ENCODE assay signal across 8 cellular contexts in the genomic region with DNA sequence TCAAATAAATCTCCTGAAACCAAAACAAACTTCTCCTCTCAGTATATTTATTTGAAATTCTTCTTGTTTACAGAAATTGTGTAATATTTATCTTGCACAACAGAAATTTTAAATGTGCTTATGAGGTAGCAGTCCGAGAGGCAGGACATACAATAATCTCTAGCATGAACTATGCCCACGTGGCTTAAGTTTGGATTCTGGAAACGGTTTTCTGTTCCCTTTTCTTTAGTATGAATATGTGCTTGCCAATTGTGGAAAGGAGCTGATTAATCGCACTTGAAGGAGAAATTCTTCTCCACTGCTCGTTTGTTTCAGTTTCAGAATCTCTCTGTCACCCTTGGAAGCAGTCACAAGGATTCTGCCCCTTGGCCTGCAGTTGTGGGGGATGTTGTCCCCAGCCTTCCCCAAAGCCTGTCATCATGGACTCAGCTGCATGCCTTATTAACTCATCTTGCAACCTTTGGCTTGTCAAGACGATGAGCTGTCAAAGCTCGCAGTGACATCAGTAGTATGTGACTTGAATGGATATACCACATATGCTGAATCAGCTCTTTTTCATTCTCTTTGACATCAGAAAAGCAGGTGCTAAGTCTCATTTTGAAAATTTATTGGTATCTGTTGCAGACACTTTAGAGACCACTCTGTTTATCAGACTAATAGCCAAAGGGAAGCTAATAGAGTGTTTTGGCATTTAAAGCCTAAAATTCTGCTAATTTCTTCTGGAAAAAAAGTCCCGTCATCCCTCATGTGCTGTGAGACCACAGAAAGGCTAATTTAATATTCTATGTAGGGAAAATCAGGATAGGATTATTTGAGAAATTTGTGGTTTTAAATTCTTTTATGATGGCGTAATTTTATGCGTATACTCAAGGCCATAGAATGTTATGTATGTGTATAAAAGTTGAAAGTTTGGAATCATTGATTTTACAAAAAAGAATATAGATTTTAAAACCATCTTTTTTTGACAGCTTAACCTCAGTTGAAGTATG.
DNase-seq lines count a peak whose midpoint lies in the region; TF ChIP-seq lines count a peak whose summit lies in the region.

No MANE protein-coding gene starts in this region.

- in situ Hi-C loops in SK-MEL-5 (cut with HindIII; ENCODE audit: low pct_unique_long_range_greater_than_20kb, low sequenced_read_pairs) = no loop called here

- TF ChIP-seq CTCF in fibroblast of the aortic adventitia (IDR thresholded peaks at IDR 0.05; ENCODE audit: insufficient read depth, low read length) = no peak

- peak in 2 of 3 donors; percentile 17 to 41 for DNase-seq in stimulated activated CD4-positive, alpha-beta T cell treated with anti-CD3 and anti-CD28 coated beads, Interleukin-12 subunit alpha, Interleukin-12 subunit beta, amount 100 ng/mL, for 48 hours (ENCODE audit: low read depth in 2 of 3, low spot score in 1 of 3)
- no peak for DNase-seq in stimulated activated CD4-positive, alpha-beta T cell treated with anti-CD3 and anti-CD28 coated beads, Interleukin-4, amount 100 ng/mL, for 1 hour
- peak; percentile 28 for DNase-seq in SK-MEL-5 (ENCODE audit: low read depth, low spot score)
- DNase-seq in fibroblast of the aortic adventitia (ENCODE audit: low read depth) = peak; percentile 70
- no peak for DNase-seq in skeletal muscle cell (ENCODE audit: low read depth)
- no peak for DNase-seq in mesenteric fat pad (ENCODE audit: low spot score)
- DNase-seq in NCI-H2081 treated with DMSO at 0.1 percent for 48 hours (lab: John Stamatoyannopoulos, UW) = no peak
- no peak for DNase-seq in HPDE6-E6E7 (ENCODE audit: extremely low spot score)

- H3K4me3 ChIP-seq in fibroblast of the aortic adventitia (ENCODE audit: low read depth, low read length) (peak overlapping the region; percentile 68), skeletal muscle cell (ENCODE audit: low read depth, low read length) (peak overlapping the region; percentile 20)

Comparison
In these comparisons a context has a peak if more than half of its experiments do, and no peak if none do; other contexts are left out.
1. DNase-seq: peak in stimulated activated CD4-positive, alpha-beta T cell treated with anti-CD3 and anti-CD28 coated beads, Interleukin-12 subunit alpha, Interleukin-12 subunit beta, amount 100 ng/mL, for 48 hours (2 of 3), SK-MEL-5 (single experiment) and fibroblast of the aortic adventitia (single experiment); none in stimulated activated CD4-positive, alpha-beta T cell treated with anti-CD3 and anti-CD28 coated beads, Interleukin-4, amount 100 ng/mL, for 1 hour (single experiment), skeletal muscle cell (single experiment), mesenteric fat pad (single experiment), NCI-H2081 treated with DMSO at 0.1 percent for 48 hours (single experiment) and HPDE6-E6E7 (single experiment).